15 cellular contexts compared by ENCODE assay signal in genomic region chr4:169116270-169116901, GRCh38.
DNase-seq lines count a peak whose midpoint lies in the region; ATAC-seq, FAIRE-seq and TF ChIP-seq lines count a peak whose summit lies in the region.
"Had no signal": no experiment of that assay in that cellular context is flagged by ENCODE, and none has a peak within 500 bp of the region (broad histone marks: within the 10 kb centered on the region; RNA-seq: fewer than 3 reads in every experiment).

No MANE protein-coding gene starts in this region.

- H3K9me3 ChIP-seq in kidney (ENCODE audit: control insufficient read depth in 1 of 2, low read length in 2 of 2), result no peaks in the 10 kb centered on the region
- H3K9me3 ChIP-seq: tibial artery had no signal

- H3K27me3 Mint-ChIP-seq in HFFc6 (ENCODE audit: insufficient read depth) (peaks cover 2% of the 10 kb centered on the region; the same call in 1 of the 2 replicates), MCF 10A (ENCODE audit: insufficient read depth, unreplicated experiment) (no peaks in the 10 kb centered on the region)
- H3K27me3 Mint-ChIP-seq in stimulated activated naive CD8-positive, alpha-beta T cell treated with anti-CD3 and anti-CD28 coated beads, Interleukin-15, amount 100 ng/mL, for 72 hours, result peaks cover 6% of the 10 kb centered on the region
- H3K27me3 Mint-ChIP-seq: activated CD8-positive, alpha-beta T cell treated with anti-CD3 and anti-CD28 coated beads for 36 hours had no signal

- no peak; the same call in 1 of the 2 replicates for TF ChIP-seq CTCF in HFFc6 (IDR thresholded peaks at IDR 0.05)
- TF ChIP-seq CTCF in MCF 10A (IDR thresholded peaks at IDR 0.05; ENCODE audit: unreplicated experiment), result no peak
- TF ChIP-seq CTCF in kidney (IDR thresholded peaks at IDR 0.05; ENCODE audit: borderline replicate concordance, extremely low read depth, insufficient read depth), result no peak

- ATAC-seq in stimulated activated naive CD8-positive, alpha-beta T cell treated with anti-CD3 and anti-CD28 coated beads, Interleukin-15, amount 100 ng/mL, for 72 hours, result peak; percentile 40
- no peak for ATAC-seq in GM18511 (IDR thresholded peaks at IDR 0.05; ENCODE audit: unreplicated experiment)
- ATAC-seq: CD8-positive, alpha-beta T cell had no signal

- H3K4me1 Mint-ChIP-seq in HFFc6 (ENCODE audit: low read depth) (peaks cover 64% of the 10 kb centered on the region), MCF 10A (ENCODE audit: insufficient read depth, unreplicated experiment) (peaks cover 10% of the 10 kb centered on the region)
- H3K4me1 Mint-ChIP-seq in stimulated activated naive CD8-positive, alpha-beta T cell treated with anti-CD3 and anti-CD28 coated beads, Interleukin-15, amount 100 ng/mL, for 72 hours, result no peaks in the 10 kb centered on the region
- H3K4me1 Mint-ChIP-seq: T-cell had no signal

- H3K36me3 Mint-ChIP-seq in HFFc6 (ENCODE audit: low read depth) (peaks cover 57% of the 10 kb centered on the region), MCF 10A (ENCODE audit: insufficient read depth, unreplicated experiment) (peaks cover 5% of the 10 kb centered on the region)
- H3K36me3 Mint-ChIP-seq: activated naive CD8-positive, alpha-beta T cell; CD8-positive, alpha-beta T cell; T-cell had no signal

- H3K36me3 ChIP-seq in kidney (ENCODE audit: control insufficient read depth in 1 of 2, insufficient read depth in 2 of 2, low read length in 2 of 2), result peaks cover 17 to 35% of the 10 kb centered on the region in 2 donors

- CTCF ChIA-PET in MCF 10A (lab: Yijun Ruan, JAX), result interaction anchor here (0.7 to 1.3 kb wide), 6 partner anchors 17 to 369 kb away, joined by 3 to 5 read pairs (median 3); no protein-coding TSS in a partner anchor

- POLR2A ChIA-PET in MCF 10A (lab: Yijun Ruan, JAX), result interaction anchor here (1.6 kb wide), 1 partner anchor 11 kb away, joined by 5 read pairs; no protein-coding TSS in a partner anchor

- H3K4me1 ChIP-seq in kidney (ENCODE audit: control insufficient read depth in 1 of 2, insufficient read depth in 1 of 2, low read depth in 1 of 2, low read length in 2 of 2), result peaks cover 22 to 27% of the 10 kb centered on the region in 2 donors

- H3K4me3 Mint-ChIP-seq in HFFc6 (peak overlapping the region; percentile 49), MCF 10A (ENCODE audit: unreplicated experiment) (peak overlapping the region; percentile 46)
- no peak overlapping the region for H3K4me3 Mint-ChIP-seq in stimulated activated naive CD8-positive, alpha-beta T cell treated with anti-CD3 and anti-CD28 coated beads, Interleukin-15, amount 100 ng/mL, for 72 hours
- H3K4me3 Mint-ChIP-seq: activated CD8-positive, alpha-beta T cell treated with anti-CD3 and anti-CD28 coated beads for 36 hours; activated naive CD8-positive, alpha-beta T cell; CD8-positive, alpha-beta T cell; T-cell had no signal

- intact Hi-C loops in MCF 10A (cut with micrococcal nuclease), result loop anchor here (1.0 to 10.0 kb wide), 3 partner anchors 92 to 370 kb away; partner anchors contain the start of gene SH3RF1
- intact Hi-C loops in kidney (cut with DNase I), result no loop called here

- H3K9me3 Mint-ChIP-seq in HFFc6, result no peaks in the 10 kb centered on the region
- no peaks in the 10 kb centered on the region for H3K9me3 Mint-ChIP-seq in MCF 10A (ENCODE audit: unreplicated experiment)
- H3K9me3 Mint-ChIP-seq in stimulated activated naive CD8-positive, alpha-beta T cell treated with anti-CD3 and anti-CD28 coated beads, Interleukin-15, amount 100 ng/mL, for 72 hours, result no peaks in the 10 kb centered on the region
- H3K9me3 Mint-ChIP-seq: activated CD8-positive, alpha-beta T cell treated with anti-CD3 and anti-CD28 coated beads for 36 hours; CD8-positive, alpha-beta T cell; T-cell had no signal

- H3K27ac Mint-ChIP-seq in HFFc6 (peak overlapping the region; percentile 84), MCF 10A (ENCODE audit: low read depth, unreplicated experiment) (peak overlapping the region; percentile 77)
- H3K27ac Mint-ChIP-seq in stimulated activated naive CD8-positive, alpha-beta T cell treated with anti-CD3 and anti-CD28 coated beads, Interleukin-15, amount 100 ng/mL, for 72 hours, result no peak overlapping the region
- H3K27ac Mint-ChIP-seq: activated CD8-positive, alpha-beta T cell treated with anti-CD3 and anti-CD28 coated beads for 36 hours; activated naive CD8-positive, alpha-beta T cell; CD8-positive, alpha-beta T cell; T-cell had no signal

- DNase-seq in HFFc6 (peak; percentile 16), MCF 10A (ENCODE audit: unreplicated experiment) (no peak), kidney (peak; percentile 67), RPMI8226 (no peak), KG1 (lab: John Stamatoyannopoulos, UW) (no peak), amniotic stem cell (lab: John Stamatoyannopoulos, UW) (no peak)
- DNase-seq in stimulated activated naive CD8-positive, alpha-beta T cell treated with anti-CD3 and anti-CD28 coated beads, Interleukin-15, amount 100 ng/mL, for 72 hours, result no peak
- DNase-seq: CD8-positive, alpha-beta T cell; NCI-H1092; NCI-H748 treated with DMSO at 0.1 percent for 48 hours; T-cell; tibial artery had no signal

- H3K9ac ChIP-seq in kidney (ENCODE audit: low read length in 2 of 2), result peak overlapping the region in 1 of 2 donors; percentile 4

- peak overlapping the region; percentile 56 to 85 for H3K27ac ChIP-seq in kidney (ENCODE audit: low read depth in 2 of 2, low read length in 2 of 2)

- no peak overlapping the region for H3K4me3 ChIP-seq in kidney (ENCODE audit: low read length in 2 of 2)
- H3K4me3 ChIP-seq: tibial artery had no signal

- BruUV-seq in MCF 10A (replicated peaks; lab: Mats Ljungman, UMichigan), result TSS peak; percentile 74

- FAIRE-seq in kidney (lab: Jason Lieb, UNC), result no peak

Comparison
In these comparisons a context has a peak if more than half of its experiments do, and no peak if none do; other contexts are left out.
1. DNase-seq: peak in HFFc6 (single experiment) and kidney (single experiment); none in MCF 10A (single experiment), stimulated activated naive CD8-positive, alpha-beta T cell treated with anti-CD3 and anti-CD28 coated beads, Interleukin-15, amount 100 ng/mL, for 72 hours (0 of 2), RPMI8226 (single experiment), KG1 (single experiment) and amniotic stem cell (single experiment).
2. H3K27ac Mint-ChIP-seq: peak in HFFc6 (single experiment) and MCF 10A (single experiment); none in stimulated activated naive CD8-positive, alpha-beta T cell treated with anti-CD3 and anti-CD28 coated beads, Interleukin-15, amount 100 ng/mL, for 72 hours (0 of 2).
3. H3K4me3 Mint-ChIP-seq: peak in HFFc6 (single experiment) and MCF 10A (single experiment); none in stimulated activated naive CD8-positive, alpha-beta T cell treated with anti-CD3 and anti-CD28 coated beads, Interleukin-15, amount 100 ng/mL, for 72 hours (0 of 2).